ENCODE assay signal across 1 cellular context in genomic region chr7:43653466-43653865, GRCh38.
TF ChIP-seq lines count a peak whose summit lies in the region.

No MANE protein-coding gene starts in this region.

TF ChIP-seq in GM23338, 12 proteins besides CTCF, POLR2A, EP300 and RAD21 (continued from another document):
- TF ChIP-seq CREB1 (CRISPR knock-in tag; IDR thresholded peaks at IDR 0.05; ENCODE audit: low read depth) (no peak), STAT1 (IDR thresholded peaks at IDR 0.05; ENCODE audit: unreplicated experiment) (no peak), ETS1 (IDR thresholded peaks at IDR 0.05) (no peak), NANOG (IDR thresholded peaks at IDR 0.05; ENCODE audit: borderline replicate concordance) (no peak), ZNF114 (CRISPR knock-in tag; IDR thresholded peaks at IDR 0.05) (no peak), EZH2phosphoT487 (IDR thresholded peaks at IDR 0.05; ENCODE audit: unreplicated experiment) (no peak), JUNB (IDR thresholded peaks at IDR 0.05; ENCODE audit: unreplicated experiment) (no peak), POLR2AphosphoS5 (IDR thresholded peaks at IDR 0.05; ENCODE audit: low read depth) (no peak)
